16 cellular contexts compared by ENCODE assay signal in genomic region chr20:16601019-16601418, GRCh38.
"Had no signal": no experiment of that assay in that cellular context is flagged by ENCODE, and none has a peak within 500 bp of the region (broad histone marks: within the 10 kb centered on the region; RNA-seq: fewer than 3 reads in every experiment).

No MANE protein-coding gene starts in this region.

- H3K4me1 ChIP-seq: testis, upper lobe of left lung had no signal

- H3K27ac ChIP-seq: brain microvascular endothelial cell, testis, upper lobe of left lung had no signal

- H3K4me1 Mint-ChIP-seq: memory B cell, natural killer cell had no signal

- H3K9me3 Mint-ChIP-seq: memory B cell; natural killer cell; stimulated activated naive CD8-positive, alpha-beta T cell treated with anti-CD3 and anti-CD28 coated beads, Interleukin-15, amount 100 ng/mL, for 72 hours had no signal

- H3K36me3 ChIP-seq: brain microvascular endothelial cell, upper lobe of left lung had no signal

- H3K4me3 Mint-ChIP-seq: memory B cell; natural killer cell; stimulated activated naive CD8-positive, alpha-beta T cell treated with anti-CD3 and anti-CD28 coated beads, Interleukin-15, amount 100 ng/mL, for 72 hours had no signal

- H3K36me3 Mint-ChIP-seq: memory B cell, natural killer cell had no signal

- H3K4me3 ChIP-seq: testis, upper lobe of left lung had no signal

- H3K27me3 ChIP-seq: brain microvascular endothelial cell, testis, upper lobe of left lung had no signal

- H3K9me3 ChIP-seq: testis, upper lobe of left lung had no signal

- DNase-seq: activated CD4-positive, CD25-positive, alpha-beta regulatory T cell treated with anti-CD3 and anti-CD28 coated beads, Interleukin-2, amount 50 U/mL, for 72 hours; activated naive CD4-positive, alpha-beta T cell treated with Interleukin-2 at 50 U/mL for 16 hours; activated T-cell treated with anti-CD3 and anti-CD28 coated beads for 4 hours; brain microvascular endothelial cell; cerebellar nuclear complex; dermis blood vessel endothelial cell; erythroblast; natural killer cell; stimulated activated naive CD8-positive, alpha-beta T cell treated with anti-CD3 and anti-CD28 coated beads, Interleukin-15, amount 100 ng/mL, for 72 hours; T-helper 1 cell; T1000; testis; upper lobe of left lung had no signal

- ATAC-seq: left lobe of liver; natural killer cell; sciatic nerve; stimulated activated naive CD8-positive, alpha-beta T cell treated with anti-CD3 and anti-CD28 coated beads, Interleukin-15, amount 100 ng/mL, for 72 hours had no signal

- H3K27ac Mint-ChIP-seq: memory B cell, natural killer cell had no signal
